Comparison of ENCODE assay signal across 20 cellular contexts in the genomic region with DNA sequence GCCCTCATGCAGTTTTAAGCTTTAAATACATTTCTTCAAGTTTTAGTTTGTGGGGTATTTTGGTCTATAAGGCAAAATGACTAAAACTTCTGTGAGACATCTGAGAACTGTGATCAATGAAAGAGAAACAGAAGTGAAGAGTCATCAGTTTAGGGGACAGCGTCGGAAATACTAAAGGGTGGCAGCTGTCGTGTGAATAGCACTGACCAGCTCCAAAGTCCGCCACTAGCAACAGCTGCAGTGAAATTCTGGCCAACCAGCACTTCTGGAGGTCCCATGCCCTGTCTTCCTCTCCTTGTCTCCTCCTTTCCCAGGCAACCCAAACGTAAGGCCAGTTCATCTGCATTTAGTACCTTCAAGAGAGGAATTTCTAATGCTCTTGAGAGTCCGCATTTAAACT.
DNase-seq lines count a peak whose midpoint lies in the region; ATAC-seq and TF ChIP-seq lines count a peak whose summit lies in the region.
"Had no signal": no experiment of that assay in that cellular context is flagged by ENCODE, and none has a peak within 500 bp of the region (broad histone marks: within the 10 kb centered on the region; RNA-seq: fewer than 3 reads in every experiment).

No MANE protein-coding gene starts in this region.

- no peaks in the 10 kb centered on the region for H3K27me3 ChIP-seq in HUES64 (ENCODE audit: insufficient read depth, low read length)
- H3K27me3 ChIP-seq: MG63, Peyer's patch had no signal

- no peak overlapping the region; the same call in 1 of the 2 replicates for H3K27ac Mint-ChIP-seq in WTC11
- H3K27ac Mint-ChIP-seq: CD8-positive, alpha-beta memory T cell had no signal

- CTCF ChIA-PET in WTC11 (lab: Charles Lee), result interaction anchor here (1.1 to 2.0 kb wide), 6 partner anchors 30 to 172 kb away, joined by 3 to 11 read pairs (median 4); no protein-coding TSS in a partner anchor

- peaks cover 32% of the 10 kb centered on the region for H3K4me1 Mint-ChIP-seq in WTC11
- H3K4me1 Mint-ChIP-seq: CD8-positive, alpha-beta memory T cell had no signal

- POLR2A ChIA-PET in WTC11 (lab: Charles Lee), result interaction anchor here (0.7 kb wide), 1 partner anchor 1343 kb away, joined by 3 read pairs; no protein-coding TSS in a partner anchor

- no peaks in the 10 kb centered on the region for H3K36me3 Mint-ChIP-seq in WTC11
- H3K36me3 Mint-ChIP-seq: CD8-positive, alpha-beta memory T cell had no signal

- H3K4me3 Mint-ChIP-seq in WTC11, result no peak overlapping the region
- H3K4me3 Mint-ChIP-seq: CD8-positive, alpha-beta memory T cell had no signal

- no peak for TF ChIP-seq CTCF in WTC11 (IDR thresholded peaks at IDR 0.05)

- no peaks in the 10 kb centered on the region for H3K9me3 ChIP-seq in HUES64 (ENCODE audit: insufficient read depth, low read depth, low read length)
- H3K9me3 ChIP-seq: A549, MG63, Peyer's patch had no signal

- intact Hi-C loops in left colon (cut with DNase I, micrococcal nuclease), result no loop called here

- H3K4me3 ChIP-seq in HUES64 (ENCODE audit: low read length), result no peak overlapping the region
- H3K4me3 ChIP-seq: A549, MG63, Peyer's patch had no signal

- ATAC-seq in WTC11 (peak; percentile 40), HG03521 (IDR thresholded peaks at IDR 0.05; ENCODE audit: unreplicated experiment) (no peak), left colon (no peak)
- ATAC-seq: A549, Right ventricle myocardium inferior had no signal

- H3K4me1 ChIP-seq in HUES64 (ENCODE audit: insufficient read depth, low read length), result peaks cover 17% of the 10 kb centered on the region
- H3K4me1 ChIP-seq: A549, Peyer's patch had no signal

- H3K9ac ChIP-seq in HUES64 (ENCODE audit: low read depth, low read length), result no peak overlapping the region

- H3K27me3 Mint-ChIP-seq in WTC11 (ENCODE audit: low read depth), result no peaks in the 10 kb centered on the region

- H3K9me3 Mint-ChIP-seq in WTC11, result no peaks in the 10 kb centered on the region
- H3K9me3 Mint-ChIP-seq: CD8-positive, alpha-beta memory T cell had no signal

- H3K27ac ChIP-seq in HUES64 (ENCODE audit: low read depth, low read length), result peak overlapping the region; percentile 30; the same call in 1 of the 2 replicates
- H3K27ac ChIP-seq: A549, Peyer's patch had no signal

- DNase-seq in WTC11 (ENCODE audit: low spot score), result no peak
- DNase-seq in medulla oblongata (ENCODE audit: extremely low spot score), result peak; percentile 43
- peak; percentile 34 for DNase-seq in retina
- DNase-seq in left colon, result no peak
- DNase-seq in HUDEP-2 (lab: John Stamatoyannopoulos, UW; ENCODE audit: unreplicated experiment in 76 of 76), result no peak
- DNase-seq: CD8-positive, alpha-beta memory T cell; IMR-90; Kasumi-1; MG63; NCI-H1092; NCI-H1436 treated with DMSO at 0.1 percent for 48 hours; NCI-H2081; NCI-H2171 treated with DMSO at 0.1 percent for 48 hours; NCI-H446; NCI-H526 treated with DMSO at 0.1 percent for 48 hours; Peyer's patch had no signal

- 50% methylated on average over 6 of the region's 6 CpGs for WGBS in HUES64

- H3K36me3 ChIP-seq in HUES64 (ENCODE audit: insufficient read depth, low read length), result no peaks in the 10 kb centered on the region
- H3K36me3 ChIP-seq: MG63, Peyer's patch had no signal

TF ChIP-seq in WTC11, 78 proteins besides CTCF, POLR2A, EP300 and RAD21:
- TF ChIP-seq ESRRA (CRISPR knock-in tag; IDR thresholded peaks at IDR 0.05; ENCODE audit: borderline replicate concordance), result no peak
- no peak for TF ChIP-seq ZNF416 (CRISPR knock-in tag; IDR thresholded peaks at IDR 0.05)

Comparison
In these comparisons a context has a peak if more than half of its experiments do, and no peak if none do; other contexts are left out.
1. DNase-seq: peak in medulla oblongata (single experiment) and retina (single experiment); none in WTC11 (single experiment), left colon (0 of 2) and HUDEP-2 (0 of 76).